In the genomic region with DNA sequence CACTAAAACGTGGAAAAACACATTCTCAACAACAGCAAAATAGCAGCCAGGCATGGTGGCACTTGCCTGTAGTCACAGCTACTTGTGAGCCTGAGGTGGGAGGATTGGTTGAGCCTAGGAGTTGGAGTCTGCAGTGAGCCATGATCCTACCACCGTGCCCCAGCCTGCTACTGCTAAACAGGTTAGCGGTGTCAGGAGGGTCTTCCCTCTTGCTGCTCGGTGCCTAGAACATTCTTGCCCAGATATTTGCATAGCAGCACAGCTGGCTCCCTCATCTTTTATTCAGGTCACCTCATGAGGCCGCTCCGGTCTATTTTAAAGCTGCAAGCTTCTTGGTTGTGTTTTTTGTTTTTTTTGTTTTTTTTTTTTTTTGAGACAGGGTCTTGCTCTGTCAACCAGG, we compare ENCODE assay signal across 1 cellular context.
A peak's percentile ranks its signal among the peaks of the same experiment; 100 is the strongest.
TF ChIP-seq lines count a peak whose summit lies in the region.

No MANE protein-coding gene starts in this region.

TF ChIP-seq in GM12878, 131 proteins besides CTCF, POLR2A, EP300 and RAD21:
- TF ChIP-seq, protein P1, sequence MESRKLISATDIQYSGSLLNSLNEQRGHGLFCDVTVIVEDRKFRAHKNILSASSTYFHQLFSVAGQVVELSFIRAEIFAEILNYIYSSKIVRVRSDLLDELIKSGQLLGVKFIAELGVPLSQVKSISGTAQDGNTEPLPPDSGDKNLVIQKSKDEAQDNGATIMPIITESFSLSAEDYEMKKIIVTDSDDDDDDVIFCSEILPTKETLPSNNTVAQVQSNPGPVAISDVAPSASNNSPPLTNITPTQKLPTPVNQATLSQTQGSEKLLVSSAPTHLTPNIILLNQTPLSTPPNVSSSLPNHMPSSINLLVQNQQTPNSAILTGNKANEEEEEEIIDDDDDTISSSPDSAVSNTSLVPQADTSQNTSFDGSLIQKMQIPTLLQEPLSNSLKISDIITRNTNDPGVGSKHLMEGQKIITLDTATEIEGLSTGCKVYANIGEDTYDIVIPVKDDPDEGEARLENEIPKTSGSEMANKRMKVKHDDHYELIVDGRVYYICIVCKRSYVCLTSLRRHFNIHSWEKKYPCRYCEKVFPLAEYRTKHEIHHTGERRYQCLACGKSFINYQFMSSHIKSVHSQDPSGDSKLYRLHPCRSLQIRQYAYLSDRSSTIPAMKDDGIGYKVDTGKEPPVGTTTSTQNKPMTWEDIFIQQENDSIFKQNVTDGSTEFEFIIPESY (IDR thresholded peaks at IDR 0.05) = 0 out of 2 replicates have a peak, but pooled peaks have one; percentile 53
- peak; percentile 83; the same call in 1 of the 3 replicates for TF ChIP-seq POU2F2 (IDR thresholded peaks at IDR 0.05; ENCODE audit: borderline replicate concordance, low read depth, low read length)
- no peak for TF ChIP-seq HDAC2 (IDR thresholded peaks at IDR 0.05)
